In the genomic region with DNA sequence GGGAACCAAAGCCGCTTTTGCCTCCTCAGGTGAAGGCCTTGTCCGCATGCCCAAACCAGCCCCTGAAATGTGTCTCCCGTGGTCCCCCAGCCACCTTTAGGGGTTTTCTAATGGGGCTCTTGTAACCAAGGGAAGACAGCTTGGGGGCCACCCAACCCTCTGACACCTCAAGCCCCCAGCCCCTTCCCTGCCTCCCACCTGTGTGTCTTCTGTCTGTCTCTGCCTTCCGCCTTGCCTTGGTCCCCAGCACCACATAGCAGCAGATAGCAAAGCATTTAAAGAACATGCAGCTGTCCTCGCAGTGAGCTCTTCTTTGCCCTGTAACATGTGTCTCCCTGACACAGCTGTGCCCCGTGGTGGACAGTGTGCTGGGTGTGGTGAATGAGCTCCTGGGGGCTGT, we compare ENCODE assay signal across 1 cellular context.
TF ChIP-seq lines count a peak whose summit lies in the region.

No MANE protein-coding gene starts in this region.

TF ChIP-seq in HepG2, 621 proteins besides CTCF, POLR2A, EP300 and RAD21:
- TF ChIP-seq, protein P1, sequence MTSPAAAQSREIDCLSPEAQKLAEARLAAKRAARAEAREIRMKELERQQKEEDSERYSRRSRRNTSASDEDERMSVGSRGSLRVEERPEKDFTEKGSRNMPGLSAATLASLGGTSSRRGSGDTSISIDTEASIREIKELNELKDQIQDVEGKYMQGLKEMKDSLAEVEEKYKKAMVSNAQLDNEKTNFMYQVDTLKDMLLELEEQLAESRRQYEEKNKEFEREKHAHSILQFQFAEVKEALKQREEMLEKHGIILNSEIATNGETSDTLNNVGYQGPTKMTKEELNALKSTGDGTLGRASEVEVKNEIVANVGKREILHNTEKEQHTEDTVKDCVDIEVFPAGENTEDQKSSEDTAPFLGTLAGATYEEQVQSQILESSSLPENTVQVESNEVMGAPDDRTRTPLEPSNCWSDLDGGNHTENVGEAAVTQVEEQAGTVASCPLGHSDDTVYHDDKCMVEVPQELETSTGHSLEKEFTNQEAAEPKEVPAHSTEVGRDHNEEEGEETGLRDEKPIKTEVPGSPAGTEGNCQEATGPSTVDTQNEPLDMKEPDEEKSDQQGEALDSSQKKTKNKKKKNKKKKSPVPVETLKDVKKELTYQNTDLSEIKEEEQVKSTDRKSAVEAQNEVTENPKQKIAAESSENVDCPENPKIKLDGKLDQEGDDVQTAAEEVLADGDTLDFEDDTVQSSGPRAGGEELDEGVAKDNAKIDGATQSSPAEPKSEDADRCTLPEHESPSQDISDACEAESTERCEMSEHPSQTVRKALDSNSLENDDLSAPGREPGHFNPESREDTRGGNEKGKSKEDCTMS (CRISPR knock-in tag; conservative IDR thresholded peaks at IDR 0.05) = no peak
- TF ChIP-seq MTA1 (CRISPR knock-in tag; IDR thresholded peaks at IDR 0.05; ENCODE audit: borderline replicate concordance) = no peak
- TF ChIP-seq, protein P2, sequence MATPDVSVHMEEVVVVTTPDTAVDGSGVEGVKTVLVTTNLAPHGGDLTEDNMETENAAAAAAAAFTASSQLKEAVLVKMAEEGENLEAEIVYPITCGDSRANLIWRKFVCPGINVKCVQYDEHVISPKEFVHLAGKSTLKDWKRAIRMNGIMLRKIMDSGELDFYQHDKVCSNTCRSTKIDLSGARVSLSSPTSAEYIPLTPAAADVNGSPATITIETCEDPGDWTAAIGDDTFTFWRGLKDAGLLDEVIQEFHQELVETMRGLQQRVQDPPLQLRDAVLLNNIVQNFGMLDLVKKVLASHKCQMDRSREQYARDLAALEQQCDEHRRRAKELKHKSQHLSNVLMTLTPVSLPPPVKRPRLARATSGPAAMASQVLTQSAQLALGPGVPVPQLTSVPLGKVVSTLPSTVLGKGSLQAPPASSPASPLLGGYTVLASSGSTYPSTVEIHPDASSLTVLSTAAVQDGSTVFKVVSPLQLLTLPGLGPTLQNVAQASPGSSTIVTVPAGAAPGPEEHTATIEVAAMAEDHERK (CRISPR knock-in tag; IDR thresholded peaks at IDR 0.05; ENCODE audit: low read depth) = no peak
- no peak for TF ChIP-seq RBM39 (IDR thresholded peaks at IDR 0.05; ENCODE audit: low read depth, low read length, poor library complexity, severe bottlenecking)
- TF ChIP-seq MAFG (CRISPR knock-in tag; IDR thresholded peaks at IDR 0.05) = no peak
- no peak for TF ChIP-seq ZZZ3 (CRISPR knock-in tag; IDR thresholded peaks at IDR 0.05; ENCODE audit: borderline replicate concordance)
- TF ChIP-seq, protein P3, sequence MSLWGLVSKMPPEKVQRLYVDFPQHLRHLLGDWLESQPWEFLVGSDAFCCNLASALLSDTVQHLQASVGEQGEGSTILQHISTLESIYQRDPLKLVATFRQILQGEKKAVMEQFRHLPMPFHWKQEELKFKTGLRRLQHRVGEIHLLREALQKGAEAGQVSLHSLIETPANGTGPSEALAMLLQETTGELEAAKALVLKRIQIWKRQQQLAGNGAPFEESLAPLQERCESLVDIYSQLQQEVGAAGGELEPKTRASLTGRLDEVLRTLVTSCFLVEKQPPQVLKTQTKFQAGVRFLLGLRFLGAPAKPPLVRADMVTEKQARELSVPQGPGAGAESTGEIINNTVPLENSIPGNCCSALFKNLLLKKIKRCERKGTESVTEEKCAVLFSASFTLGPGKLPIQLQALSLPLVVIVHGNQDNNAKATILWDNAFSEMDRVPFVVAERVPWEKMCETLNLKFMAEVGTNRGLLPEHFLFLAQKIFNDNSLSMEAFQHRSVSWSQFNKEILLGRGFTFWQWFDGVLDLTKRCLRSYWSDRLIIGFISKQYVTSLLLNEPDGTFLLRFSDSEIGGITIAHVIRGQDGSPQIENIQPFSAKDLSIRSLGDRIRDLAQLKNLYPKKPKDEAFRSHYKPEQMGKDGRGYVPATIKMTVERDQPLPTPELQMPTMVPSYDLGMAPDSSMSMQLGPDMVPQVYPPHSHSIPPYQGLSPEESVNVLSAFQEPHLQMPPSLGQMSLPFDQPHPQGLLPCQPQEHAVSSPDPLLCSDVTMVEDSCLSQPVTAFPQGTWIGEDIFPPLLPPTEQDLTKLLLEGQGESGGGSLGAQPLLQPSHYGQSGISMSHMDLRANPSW (CRISPR knock-in tag; IDR thresholded peaks at IDR 0.05; ENCODE audit: borderline replicate concordance) = no peak
- TF ChIP-seq JUNB (CRISPR knock-in tag; IDR thresholded peaks at IDR 0.05; ENCODE audit: borderline replicate concordance) = no peak
- TF ChIP-seq ZNF224 (CRISPR knock-in tag; IDR thresholded peaks at IDR 0.05) = no peak
